Comparison of ENCODE assay signal across 1 cellular context in genomic region chr1:6170742-6171201, GRCh38.
TF ChIP-seq lines count a peak whose summit lies in the region.

No MANE protein-coding gene starts in this region.

TF ChIP-seq in K562, 482 proteins besides CTCF, POLR2A, EP300 and RAD21:
- TF ChIP-seq CEBPG (CRISPR knock-in tag; IDR thresholded peaks at IDR 0.05) (peak; percentile 9; the same call in 1 of the 2 replicates), CEBPG (tag; conservative IDR thresholded peaks at IDR 0.05 in 1 of 2, IDR thresholded peaks at IDR 0.05 in 1 of 2) (no peak; a peak in 1 of 4 replicates), ZBTB49 (CRISPR knock-in tag; IDR thresholded peaks at IDR 0.05; ENCODE audit: borderline replicate concordance) (no peak)
